In the genomic region with DNA sequence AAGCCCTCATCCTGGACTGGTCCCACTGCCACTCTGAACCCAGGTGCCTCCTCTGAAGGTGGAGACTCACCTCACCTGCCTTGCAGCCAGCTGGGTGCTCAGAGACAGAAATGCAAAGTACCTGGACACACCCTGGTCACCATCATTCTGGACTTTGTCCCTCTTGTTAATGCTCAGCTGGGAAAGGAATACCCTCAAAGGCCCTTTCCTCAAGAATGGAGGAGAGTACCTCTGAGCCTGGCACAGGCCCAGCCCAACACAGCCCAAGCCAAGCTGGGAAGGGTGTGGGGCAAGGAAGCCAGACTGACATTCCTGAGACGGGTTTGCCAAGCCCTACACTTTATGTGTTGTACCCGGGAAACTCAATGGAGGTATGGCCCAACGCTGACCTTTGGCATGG, we compare ENCODE assay signal across 10 cellular contexts. TPM values are rescaled to one million over a fixed set of nuclear protein-coding genes. Genes with fewer than 3 reads are reported as not detected.
DNase-seq lines count a peak whose midpoint lies in the region; ATAC-seq and TF ChIP-seq lines count a peak whose summit lies in the region.
"Had no signal": no experiment of that assay in that cellular context is flagged by ENCODE, and none has a peak within 500 bp of the region (broad histone marks: within the 10 kb centered on the region; RNA-seq: fewer than 3 reads in every experiment).

No MANE protein-coding gene starts in this region.

- H3K27me3 Mint-ChIP-seq in immature natural killer cell (ENCODE audit: low read depth in 3 of 3) = peaks cover 7 to 14% (median 9%) of the 10 kb centered on the region in 3 donors

- H3K27ac Mint-ChIP-seq in immature natural killer cell = peak overlapping the region; percentile 94 to 97 (median 97)

- CTCF ChIA-PET in Panc1 (lab: Charles Lee) = no interaction called here
- CTCF ChIA-PET in GM10248 (lab: Yijun Ruan, JAX) = interaction anchor here (1.2 to 1.8 kb wide), 5 partner anchors 13 to 57 kb away, joined by 4 to 7 read pairs (median 4); no protein-coding TSS in a partner anchor

- DNase-seq in DND-41 (no peak), Panc1 (ENCODE audit: low read depth, low spot score) (no peak), immature natural killer cell (no peak), medulla oblongata (ENCODE audit: extremely low spot score) (no peak), GM10248 (ENCODE audit: extremely low spot score) (no peak), left lobe of liver (ENCODE audit: low spot score) (no peak)
- no peak for DNase-seq in activated CD4-positive, alpha-beta T cell treated with anti-CD3 and anti-CD28 coated beads, Interleukin-2, amount 50 U/mL, for 48 hours
- DNase-seq: stimulated activated naive CD4-positive, alpha-beta T cell treated with Interleukin-2 at 50 U/mL for 16 hours had no signal

- H3K27me3 ChIP-seq in DND-41 (ENCODE audit: insufficient read depth, low read length, poor library complexity) (no peaks in the 10 kb centered on the region), Panc1 (ENCODE audit: control insufficient read depth, insufficient read depth, low read length) (no peaks in the 10 kb centered on the region), skeletal muscle tissue (ENCODE audit: control insufficient read depth in 3 of 3, insufficient read depth in 3 of 3, low read length in 3 of 3) (no peaks in the 10 kb centered on the region)
- H3K27me3 ChIP-seq: right lobe of liver had no signal

- peaks cover 32 to 33% of the 10 kb centered on the region in 2 donors for H3K4me1 Mint-ChIP-seq in immature natural killer cell

- TF ChIP-seq CTCF in DND-41 (IDR thresholded peaks at IDR 0.05; ENCODE audit: borderline replicate concordance, extremely low read depth, low read length, poor library complexity, severe bottlenecking) (no peak), Panc1 (IDR thresholded peaks at IDR 0.05) (no peak), GM10248 (IDR thresholded peaks at IDR 0.05; ENCODE audit: control extremely low read depth, extremely low read depth, low read depth, missing control alignments) (no peak)

- intact Hi-C loops in Panc1 (cut with micrococcal nuclease; ENCODE audit: unreplicated experiment) = no loop called here

- peak overlapping the region in 4 of 5 donors; percentile 86 to 98 (median 95) for H3K4me3 Mint-ChIP-seq in immature natural killer cell

- in situ Hi-C loops in Panc1 (cut with HindIII; ENCODE audit: low pct_unique_long_range_greater_than_20kb, low sequenced_read_pairs) = no loop called here

- H3K9me3 ChIP-seq in DND-41 (ENCODE audit: insufficient read depth, low read length, severe bottlenecking) (no peaks in the 10 kb centered on the region), Panc1 (ENCODE audit: control insufficient read depth, insufficient read depth, low read depth, low read length) (no peaks in the 10 kb centered on the region), skeletal muscle tissue (ENCODE audit: control insufficient read depth in 3 of 3, low read length in 3 of 3) (no peaks in the 10 kb centered on the region)
- H3K9me3 ChIP-seq: right lobe of liver had no signal

- H3K79me2 ChIP-seq in DND-41 (ENCODE audit: insufficient read depth, low read length) = peaks cover 24% of the 10 kb centered on the region

- H3K4me3 ChIP-seq in DND-41 (ENCODE audit: low read depth in 1 of 2, low read length in 2 of 2) (peak overlapping the region in 1 of 2 experiments; percentile 87; a peak in 1 of 4 replicates), Panc1 (ENCODE audit: low read depth in 2 of 2, low read length in 2 of 2) (no peak overlapping the region), skeletal muscle tissue (ENCODE audit: low read length in 3 of 3) (peak overlapping the region in 1 of 3 donors; percentile 84)

- BruUV-seq in Panc1 (replicated peaks; lab: Mats Ljungman, UMichigan) = no TSS peak

- peaks cover 0 to 1% (median 0%) of the 10 kb centered on the region in 6 donors for H3K9me3 Mint-ChIP-seq in immature natural killer cell

- H3K4me1 ChIP-seq in DND-41 (ENCODE audit: insufficient read depth, low read length) = peaks cover 29% of the 10 kb centered on the region
- H3K4me1 ChIP-seq in Panc1 (ENCODE audit: control insufficient read depth, insufficient read depth, low read length) = peaks cover 14% of the 10 kb centered on the region
- H3K4me1 ChIP-seq in skeletal muscle tissue (ENCODE audit: control insufficient read depth in 3 of 3, insufficient read depth in 3 of 3, low read length in 3 of 3) = peaks cover 25 to 36% (median 32%) of the 10 kb centered on the region in 3 donors

- H3K4me2 ChIP-seq in DND-41 (ENCODE audit: insufficient read depth, low read length) = peak overlapping the region; percentile 97

- peak overlapping the region; percentile 86 for H3K9ac ChIP-seq in DND-41 (ENCODE audit: low read depth, low read length)
- H3K9ac ChIP-seq in skeletal muscle tissue (ENCODE audit: low read depth in 1 of 3, low read length in 3 of 3) = peak overlapping the region in 2 of 3 donors; percentile 94

- H3K36me3 ChIP-seq in DND-41 (ENCODE audit: insufficient read depth, low read length) (peaks cover 21% of the 10 kb centered on the region), Panc1 (ENCODE audit: control insufficient read depth, insufficient read depth, low read length) (peaks cover 7% of the 10 kb centered on the region), skeletal muscle tissue (ENCODE audit: control insufficient read depth in 3 of 3, insufficient read depth in 3 of 3, low read length in 3 of 3) (peaks cover 8 to 11% (median 8%) of the 10 kb centered on the region in 3 donors)

- H3K27ac ChIP-seq in DND-41 (ENCODE audit: low read length) = peak overlapping the region; percentile 83
- peak overlapping the region; percentile 86; the same call in 1 of the 2 replicates for H3K27ac ChIP-seq in Panc1 (ENCODE audit: low read length)
- no peak overlapping the region for H3K27ac ChIP-seq in skeletal muscle tissue (ENCODE audit: low read depth, low read length)

- POLR2A ChIA-PET in Panc1 (lab: Charles Lee) (interaction anchor here (0.7 kb wide), 1 partner anchor 265 kb away, joined by 3 read pairs; no protein-coding TSS in a partner anchor), GM10248 (lab: Yijun Ruan, JAX) (no interaction called here)

- H2AFZ ChIP-seq in DND-41 (ENCODE audit: low read depth, low read length) = peak overlapping the region; percentile 90

- ATAC-seq in DND-41 (ENCODE audit: insufficient read depth, low read depth) (no peak), Panc1 (no peak), left lobe of liver (no peak)

- H4K20me1 ChIP-seq in DND-41 (ENCODE audit: insufficient read depth, low read length) = 0 out of 2 replicates have a peak, but pooled peaks cover 3% of the 10 kb centered on the region

- peaks cover 3 to 4% (median 4%) of the 10 kb centered on the region in 3 donors for H3K36me3 Mint-ChIP-seq in immature natural killer cell

RNA-seq across cellular contexts. Expression of gene ALAS1, which starts 1.0 kb away (rescaled TPM):
- 89.4 TPM for total RNA-seq in Panc1 (2021; ENCODE audit: unreplicated experiment)
- polyA plus RNA-seq in Panc1 (2012; ENCODE audit: insufficient read length) = 80.4 TPM
- polyA plus RNA-seq in immature natural killer cell = 10 to 100 TPM; 18.0 to 37.0 (median 27.4) TPM
- 31.3 TPM for total RNA-seq in skeletal muscle tissue
- total RNA-seq in left lobe of liver = 187 TPM

RNA-seq across cellular contexts. Expression of gene TLR9, which starts 28.5 kb away (rescaled TPM):
- total RNA-seq in Panc1 (2021; ENCODE audit: unreplicated experiment) (not detected), skeletal muscle tissue (not detected), left lobe of liver (not detected)
- not detected for polyA plus RNA-seq in Panc1 (2012; ENCODE audit: insufficient read length)
- polyA plus RNA-seq in immature natural killer cell = not detected

RNA-seq across cellular contexts. Expression of gene TWF2, which starts 42.0 kb away (rescaled TPM):
- 51.9 TPM for total RNA-seq in Panc1 (2021; ENCODE audit: unreplicated experiment)
- 105 TPM for polyA plus RNA-seq in Panc1 (2012; ENCODE audit: insufficient read length)
- 100 to 1,000 TPM in 2 of 3 donors, 10 to 100 TPM in 1; 96.4 to 159 (median 143) TPM for polyA plus RNA-seq in immature natural killer cell
- 18.8 TPM for total RNA-seq in skeletal muscle tissue
- total RNA-seq in left lobe of liver = 16.8 TPM

RNA-seq across cellular contexts. Expression of gene POC1A, which starts 42.8 kb away (rescaled TPM):
- total RNA-seq in Panc1 (2021; ENCODE audit: unreplicated experiment) = 25.7 TPM
- polyA plus RNA-seq in Panc1 (2012; ENCODE audit: insufficient read length) = 17.1 TPM
- polyA plus RNA-seq in immature natural killer cell = 1 to 10 TPM in 2 of 3 donors, not detected in 1; 2.9 to 4.0 TPM
- total RNA-seq in skeletal muscle tissue = 2.6 TPM
- total RNA-seq in left lobe of liver = 2.1 TPM

RNA-seq across cellular contexts. Expression of gene PPM1M, which starts 48.6 kb away (rescaled TPM):
- 9.7 TPM for total RNA-seq in Panc1 (2021; ENCODE audit: unreplicated experiment)
- 10.7 TPM for polyA plus RNA-seq in Panc1 (2012; ENCODE audit: insufficient read length)
- polyA plus RNA-seq in immature natural killer cell = 10 to 100 TPM; 57.1 to 83.6 (median 66.8) TPM
- 8.4 TPM for total RNA-seq in skeletal muscle tissue
- 4.2 TPM for total RNA-seq in left lobe of liver
